ENCODE assay signal across 17 cellular contexts in the genomic region with DNA sequence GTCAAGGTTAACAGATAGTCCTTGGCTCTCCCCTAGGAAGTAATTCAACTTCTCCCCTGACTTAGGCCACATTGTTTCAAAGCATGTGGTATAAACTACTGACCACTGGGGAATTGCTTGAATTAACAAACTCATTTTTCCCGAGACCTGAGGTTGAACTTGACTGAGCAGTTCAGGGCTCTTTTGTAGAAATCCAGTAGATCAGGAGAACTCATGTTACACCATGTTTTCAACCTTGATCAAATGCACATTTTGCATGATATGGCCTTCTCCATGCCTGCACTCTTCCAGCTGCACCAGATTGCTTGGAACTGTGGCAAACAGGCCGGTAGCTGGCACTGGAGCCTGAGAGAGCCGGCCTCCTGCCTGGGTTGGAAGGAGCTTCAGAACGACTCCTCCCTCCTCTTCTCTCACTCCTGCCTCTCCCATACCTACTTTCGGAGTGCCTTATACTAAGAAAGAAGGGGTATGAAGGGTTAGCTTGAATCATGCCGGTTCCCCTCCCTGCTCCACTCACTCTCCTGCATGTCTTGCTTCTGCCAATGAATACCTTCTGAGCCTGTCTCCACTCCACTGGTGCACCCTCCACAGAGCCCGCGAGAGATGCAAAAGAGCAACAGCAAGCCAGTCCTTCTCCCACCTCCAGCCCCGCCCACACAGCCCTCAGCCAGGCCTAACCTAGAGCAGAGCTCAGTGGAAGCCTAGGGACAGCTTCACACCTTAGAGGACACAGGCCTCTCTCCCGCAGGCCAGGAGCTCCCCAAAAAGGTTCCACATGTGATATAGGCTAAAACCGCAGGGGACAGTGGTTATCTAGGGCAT.
A peak's percentile ranks its signal among the peaks of the same experiment; 100 is the strongest.
DNase-seq lines count a peak whose midpoint lies in the region; ATAC-seq and TF ChIP-seq lines count a peak whose summit lies in the region.
"Had no signal": no experiment of that assay in that cellular context is flagged by ENCODE, and none has a peak within 500 bp of the region (broad histone marks: within the 10 kb centered on the region; RNA-seq: fewer than 3 reads in every experiment).

No MANE protein-coding gene starts in this region.

- TF ChIP-seq CTCF in upper lobe of right lung (IDR thresholded peaks at IDR 0.05) = no peak

- intact Hi-C loops in upper lobe of right lung (cut with DNase I) = no loop called here

- H3K27ac ChIP-seq in upper lobe of right lung = no peak overlapping the region
- H3K27ac ChIP-seq: hepatocyte, prostate gland, tibial nerve had no signal

- H3K4me3 ChIP-seq in upper lobe of right lung = no peak overlapping the region
- H3K4me3 ChIP-seq: A549, hepatocyte, prostate gland, tibial nerve had no signal

- H3K27me3 ChIP-seq in upper lobe of right lung = no peaks in the 10 kb centered on the region
- H3K27me3 ChIP-seq: hepatocyte, tibial nerve had no signal

- peak; percentile 52 for DNase-seq in activated effector memory CD4-positive, alpha-beta T cell treated with anti-CD3 and anti-CD28 coated beads, Interleukin-2, amount 50 U/mL, for 16 hours
- DNase-seq in activated effector memory CD4-positive, alpha-beta T cell treated with Interleukin-2 at 50 U/mL for 16 hours = no peak
- peak; percentile 27 for DNase-seq in cerebellar cortex (ENCODE audit: low spot score)
- DNase-seq in mesenteric fat pad (ENCODE audit: low spot score) = peak; percentile 82
- peak; percentile 62 for DNase-seq in upper lobe of right lung
- DNase-seq in AG08395 (ENCODE audit: low spot score) = no peak
- DNase-seq: activated CD4-positive, alpha-beta T cell treated with anti-CD3 and anti-CD28 coated beads, Interleukin-2, amount 50 U/mL, for 4 hours; effector memory CD8-positive, alpha-beta T cell; mesendoderm; T-helper 1 cell had no signal

- no peaks in the 10 kb centered on the region for H3K36me3 ChIP-seq in upper lobe of right lung
- H3K36me3 ChIP-seq: prostate gland, tibial nerve had no signal

- H3K9me3 ChIP-seq in upper lobe of right lung = no peaks in the 10 kb centered on the region
- H3K9me3 ChIP-seq: A549, prostate gland, tibial nerve had no signal

- peaks cover 9% of the 10 kb centered on the region for H3K4me1 ChIP-seq in upper lobe of right lung
- H3K4me1 ChIP-seq: prostate gland had no signal

- ATAC-seq in upper lobe of right lung (no peak), GM18517 (IDR thresholded peaks at IDR 0.05; ENCODE audit: unreplicated experiment) (no peak), HG02973 (IDR thresholded peaks at IDR 0.05; ENCODE audit: unreplicated experiment) (no peak)
- ATAC-seq: A549; activated naive CD4-positive, alpha-beta T cell treated with anti-CD3 and anti-CD28 coated beads, Interleukin-2, amount 50 U/mL, for 72 hours; effector memory CD8-positive, alpha-beta T cell had no signal

Comparison
In these comparisons a context has a peak if more than half of its experiments do, and no peak if none do; other contexts are left out.
1. DNase-seq: peak in activated effector memory CD4-positive, alpha-beta T cell treated with anti-CD3 and anti-CD28 coated beads, Interleukin-2, amount 50 U/mL, for 16 hours (single experiment), cerebellar cortex (single experiment), mesenteric fat pad (single experiment) and upper lobe of right lung (single experiment); none in activated effector memory CD4-positive, alpha-beta T cell treated with Interleukin-2 at 50 U/mL for 16 hours (single experiment) and AG08395 (single experiment).